1 cellular context compared by ENCODE assay signal in the genomic region with DNA sequence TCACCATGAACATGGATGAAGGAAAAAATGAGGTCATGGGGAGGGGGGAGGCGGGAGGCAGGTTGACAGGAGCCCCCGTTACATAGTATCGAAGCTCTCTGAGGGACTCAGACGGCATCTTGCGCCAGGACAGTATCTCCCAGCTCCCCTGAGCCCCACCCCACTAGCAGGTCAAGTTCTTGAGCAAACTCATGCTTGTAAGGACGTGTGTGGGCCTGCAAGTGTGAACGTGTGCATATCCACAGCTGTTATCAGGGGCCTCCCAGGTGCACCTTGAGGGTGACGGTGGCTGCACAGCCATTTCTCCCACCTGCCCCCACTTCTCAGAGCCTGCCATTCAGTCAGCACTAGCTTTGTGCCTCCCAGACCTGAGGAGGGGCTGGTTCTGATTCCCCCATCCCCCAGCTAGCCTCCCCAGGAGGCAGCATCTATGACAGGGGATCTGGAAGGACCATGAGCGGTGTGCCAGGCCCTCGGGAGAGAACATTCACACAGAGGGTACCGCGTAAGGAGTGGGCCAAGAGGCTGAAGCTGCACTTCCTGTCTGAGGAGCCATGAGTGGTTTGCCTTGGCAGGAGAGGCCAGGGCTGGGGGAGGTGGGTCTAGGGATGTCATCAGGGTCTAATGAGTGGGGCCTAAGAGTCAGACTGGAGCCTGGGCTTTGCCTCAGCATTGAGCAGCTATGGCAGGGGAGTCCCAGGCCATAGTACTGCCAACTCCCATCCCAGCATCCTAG.
TF ChIP-seq lines count a peak whose summit lies in the region.

No MANE protein-coding gene starts in this region.

TF ChIP-seq in GM23338, 12 proteins besides CTCF, POLR2A, EP300 and RAD21 (continued from another document):
- TF ChIP-seq, protein P1, sequence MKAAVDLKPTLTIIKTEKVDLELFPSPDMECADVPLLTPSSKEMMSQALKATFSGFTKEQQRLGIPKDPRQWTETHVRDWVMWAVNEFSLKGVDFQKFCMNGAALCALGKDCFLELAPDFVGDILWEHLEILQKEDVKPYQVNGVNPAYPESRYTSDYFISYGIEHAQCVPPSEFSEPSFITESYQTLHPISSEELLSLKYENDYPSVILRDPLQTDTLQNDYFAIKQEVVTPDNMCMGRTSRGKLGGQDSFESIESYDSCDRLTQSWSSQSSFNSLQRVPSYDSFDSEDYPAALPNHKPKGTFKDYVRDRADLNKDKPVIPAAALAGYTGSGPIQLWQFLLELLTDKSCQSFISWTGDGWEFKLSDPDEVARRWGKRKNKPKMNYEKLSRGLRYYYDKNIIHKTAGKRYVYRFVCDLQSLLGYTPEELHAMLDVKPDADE (IDR thresholded peaks at IDR 0.05) = no peak
- TF ChIP-seq ZNF114 (CRISPR knock-in tag; IDR thresholded peaks at IDR 0.05) (no peak), CREB1 (CRISPR knock-in tag; IDR thresholded peaks at IDR 0.05; ENCODE audit: low read depth) (no peak), ZNF331 (CRISPR knock-in tag; IDR thresholded peaks at IDR 0.05; ENCODE audit: low read depth) (no peak)
- TF ChIP-seq, protein P2, sequence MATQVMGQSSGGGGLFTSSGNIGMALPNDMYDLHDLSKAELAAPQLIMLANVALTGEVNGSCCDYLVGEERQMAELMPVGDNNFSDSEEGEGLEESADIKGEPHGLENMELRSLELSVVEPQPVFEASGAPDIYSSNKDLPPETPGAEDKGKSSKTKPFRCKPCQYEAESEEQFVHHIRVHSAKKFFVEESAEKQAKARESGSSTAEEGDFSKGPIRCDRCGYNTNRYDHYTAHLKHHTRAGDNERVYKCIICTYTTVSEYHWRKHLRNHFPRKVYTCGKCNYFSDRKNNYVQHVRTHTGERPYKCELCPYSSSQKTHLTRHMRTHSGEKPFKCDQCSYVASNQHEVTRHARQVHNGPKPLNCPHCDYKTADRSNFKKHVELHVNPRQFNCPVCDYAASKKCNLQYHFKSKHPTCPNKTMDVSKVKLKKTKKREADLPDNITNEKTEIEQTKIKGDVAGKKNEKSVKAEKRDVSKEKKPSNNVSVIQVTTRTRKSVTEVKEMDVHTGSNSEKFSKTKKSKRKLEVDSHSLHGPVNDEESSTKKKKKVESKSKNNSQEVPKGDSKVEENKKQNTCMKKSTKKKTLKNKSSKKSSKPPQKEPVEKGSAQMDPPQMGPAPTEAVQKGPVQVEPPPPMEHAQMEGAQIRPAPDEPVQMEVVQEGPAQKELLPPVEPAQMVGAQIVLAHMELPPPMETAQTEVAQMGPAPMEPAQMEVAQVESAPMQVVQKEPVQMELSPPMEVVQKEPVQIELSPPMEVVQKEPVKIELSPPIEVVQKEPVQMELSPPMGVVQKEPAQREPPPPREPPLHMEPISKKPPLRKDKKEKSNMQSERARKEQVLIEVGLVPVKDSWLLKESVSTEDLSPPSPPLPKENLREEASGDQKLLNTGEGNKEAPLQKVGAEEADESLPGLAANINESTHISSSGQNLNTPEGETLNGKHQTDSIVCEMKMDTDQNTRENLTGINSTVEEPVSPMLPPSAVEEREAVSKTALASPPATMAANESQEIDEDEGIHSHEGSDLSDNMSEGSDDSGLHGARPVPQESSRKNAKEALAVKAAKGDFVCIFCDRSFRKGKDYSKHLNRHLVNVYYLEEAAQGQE (IDR thresholded peaks at IDR 0.05; ENCODE audit: unreplicated experiment) = no peak
TF ChIP-seq in GM23338: peak in this region for 0.
